8 cellular contexts compared by ENCODE assay signal in the genomic region with DNA sequence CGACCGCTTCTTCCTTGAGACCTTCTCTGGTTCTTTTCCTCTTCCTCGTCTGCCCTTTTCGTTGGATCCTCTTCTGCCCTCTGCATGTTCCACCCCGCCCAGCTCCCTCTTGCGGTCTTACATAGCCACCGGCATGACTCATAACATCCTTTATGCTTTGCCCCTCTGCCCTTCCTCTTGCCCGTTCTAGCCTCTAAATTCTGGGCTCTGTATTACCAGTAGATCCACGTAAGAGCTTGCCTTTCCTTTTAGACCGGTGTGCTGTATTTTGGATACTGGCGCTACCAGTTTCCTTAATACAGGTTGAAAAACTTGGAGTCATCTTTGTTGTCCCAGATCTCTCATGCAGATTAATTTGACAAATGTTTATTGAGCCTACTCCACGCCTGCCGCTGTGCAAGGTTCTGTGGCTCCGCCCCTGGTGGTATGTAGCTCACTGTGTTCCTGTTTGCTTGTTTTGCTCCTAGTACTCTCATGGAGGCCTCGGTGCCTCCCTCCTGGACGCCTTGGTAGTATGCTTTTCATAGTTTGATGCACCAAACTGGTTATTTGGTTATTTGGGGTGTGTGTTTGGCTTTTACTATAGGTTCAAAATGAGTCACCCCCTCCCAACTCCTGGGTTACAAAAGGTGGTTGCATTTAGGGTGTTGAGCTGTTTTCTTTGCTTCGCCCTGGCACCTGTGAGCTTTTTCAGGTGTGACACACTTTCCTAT. TPM values are rescaled to one million over a fixed set of nuclear protein-coding genes. Genes with fewer than 3 reads are reported as not detected.
DNase-seq lines count a peak whose midpoint lies in the region; ATAC-seq, FAIRE-seq and TF ChIP-seq lines count a peak whose summit lies in the region.

No MANE protein-coding gene starts in this region.

- TF ChIP-seq EP300 in GM12878 (IDR thresholded peaks at IDR 0.05; ENCODE audit: borderline replicate concordance in 1 of 2, control insufficient read depth in 1 of 2, low read depth in 2 of 2, low read length in 2 of 2), result no peak

- H3K9me3 Mint-ChIP-seq in HFFc6, result no peaks in the 10 kb centered on the region
- H3K9me3 Mint-ChIP-seq in T-helper 2 cell treated with Interferon-gamma antibody and Interleukin-4, amounts not matched to agents 5 μg/mL and 100 μg/mL, for 36 hours, result no peaks in the 10 kb centered on the region

- DNase-seq in GM06990 (ENCODE audit: extremely low read depth, insufficient read length) (peak; percentile 63), HFFc6 (no peak), NCI-H1092 (lab: John Stamatoyannopoulos, UW) (peak; percentile 54), GM12878 (ENCODE audit: low read depth, low spot score) (peak; percentile 68), putamen (ENCODE audit: low spot score) (no peak)
- DNase-seq in T-helper 2 cell treated with Interferon-gamma antibody and Interleukin-4, amounts not matched to agents 5 μg/mL and 100 μg/mL, for 36 hours (ENCODE audit: low spot score), result peak; percentile 74

- H4K20me1 ChIP-seq in GM12878 (ENCODE audit: control insufficient read depth, insufficient read depth), result peaks cover 8% of the 10 kb centered on the region

- H3K4me3 ChIP-seq in GM06990 (replicated peaks; ENCODE audit: low read depth, low read length), result peak overlapping the region; percentile 77
- H3K4me3 ChIP-seq in GM12878, result peak overlapping the region; percentile 68
- peak overlapping the region; percentile 88 for H3K4me3 ChIP-seq in iPS-15b (ENCODE audit: low read depth, low read length)
- peak overlapping the region; percentile 55 to 81 (median 72) for H3K4me3 ChIP-seq in skin epidermis

- H3K27ac ChIP-seq in GM12878 (ENCODE audit: control insufficient read depth, insufficient read depth) (peak overlapping the region; percentile 81), skin epidermis (peak overlapping the region; percentile 34 to 98 (median 94))

- no peak for TF ChIP-seq POLR2A in GM12878 (IDR thresholded peaks at IDR 0.05; ENCODE audit: low read depth, low read length)

- SMC1A ChIA-PET in GM12878 (lab: Charles Lee; ENCODE audit: uncharacterized antibody, unreplicated experiment), result interaction anchor here (0.7 to 6.3 kb wide), 8 partner anchors 10 to 70 kb away, joined by 3 to 41 read pairs (median 4); a partner anchor contains a TSS

- H3K4me1 Mint-ChIP-seq in HFFc6 (ENCODE audit: low read depth), result peaks cover 33% of the 10 kb centered on the region
- H3K4me1 Mint-ChIP-seq in T-helper 2 cell treated with Interferon-gamma antibody and Interleukin-4, amounts not matched to agents 5 μg/mL and 100 μg/mL, for 36 hours (ENCODE audit: low read depth), result peaks cover 50% of the 10 kb centered on the region

- peaks cover 34% of the 10 kb centered on the region for H3K79me2 ChIP-seq in GM12878 (ENCODE audit: control insufficient read depth, insufficient read depth, low read length)

- in situ Hi-C loops in GM12878 (cut with MboI), result no loop called here

- H3K4me2 ChIP-seq in GM12878 (ENCODE audit: control insufficient read depth, insufficient read depth), result peak overlapping the region; percentile 96

- 2% methylated on average over 17 of the region's 17 CpGs for WGBS in GM12878 (ENCODE audit: insufficient coverage, insufficient replicate concordance, low lambda C conversion rate, missing lambda C conversion rate)

- peak overlapping the region; percentile 46 for H2AFZ ChIP-seq in GM12878 (ENCODE audit: control insufficient read depth, low read depth, low read length)

- H3K4me3 Mint-ChIP-seq in HFFc6, result peak overlapping the region; percentile 86
- H3K4me3 Mint-ChIP-seq in T-helper 2 cell treated with Interferon-gamma antibody and Interleukin-4, amounts not matched to agents 5 μg/mL and 100 μg/mL, for 36 hours, result peak overlapping the region; percentile 90

- TF ChIP-seq RAD21 in GM12878 (IDR thresholded peaks at IDR 0.05; ENCODE audit: insufficient read depth, low read depth, low read length), result no peak

- peak; percentile 85 for ATAC-seq in GM12878

- H3K4me1 ChIP-seq in GM12878 (ENCODE audit: control insufficient read depth, insufficient read depth, low read length) (peaks cover 12% of the 10 kb centered on the region), iPS-15b (ENCODE audit: control insufficient read depth, insufficient read depth, low read length) (peaks cover 13% of the 10 kb centered on the region)

- RAD21 ChIA-PET in GM12878 (lab: Charles Lee; ENCODE audit: unreplicated experiment), result interaction anchor here (0.6 to 5.4 kb wide), 9 partner anchors 13 to 400 kb away, joined by 3 to 32 read pairs (median 6); a partner anchor contains a TSS

- no peaks in the 10 kb centered on the region for H3K9me3 ChIP-seq in GM12878 (replicated peaks; ENCODE audit: control insufficient read depth, insufficient read depth, low read length)
- no peaks in the 10 kb centered on the region for H3K9me3 ChIP-seq in iPS-15b (ENCODE audit: control insufficient read depth, insufficient read depth, low read length)

- H3K9ac ChIP-seq in GM12878 (ENCODE audit: control insufficient read depth, insufficient read depth, low read length) (peak overlapping the region; percentile 85), iPS-15b (ENCODE audit: low read depth, low read length) (no peak overlapping the region)

- H3K27ac Mint-ChIP-seq in HFFc6, result peak overlapping the region; percentile 22
- peak overlapping the region; percentile 97 for H3K27ac Mint-ChIP-seq in T-helper 2 cell treated with Interferon-gamma antibody and Interleukin-4, amounts not matched to agents 5 μg/mL and 100 μg/mL, for 36 hours

- H3K36me3 ChIP-seq in GM06990 (ENCODE audit: control insufficient read depth, insufficient read depth, low read length), result peaks cover 13% of the 10 kb centered on the region
- H3K36me3 ChIP-seq in GM12878 (ENCODE audit: control insufficient read depth in 2 of 2, insufficient read depth in 2 of 2, low read length in 1 of 2), result peaks cover 10 to 16% of the 10 kb centered on the region in 2 experiments
- H3K36me3 ChIP-seq in iPS-15b (ENCODE audit: control insufficient read depth, insufficient read depth, low read length), result peaks cover 12% of the 10 kb centered on the region

- CTCF ChIA-PET in GM12878 (lab: Yijun Ruan, JAX), result interaction anchor here (0.6 to 4.2 kb wide), 14 partner anchors 9 to 529 kb away, joined by 3 to 30 read pairs (median 3); a partner anchor contains a TSS

- BruUV-seq in GM12878 (replicated peaks; lab: Mats Ljungman, UMichigan), result no TSS peak

- peaks cover 3% of the 10 kb centered on the region for H3K27me3 Mint-ChIP-seq in HFFc6 (ENCODE audit: insufficient read depth)
- H3K27me3 Mint-ChIP-seq in T-helper 2 cell treated with Interferon-gamma antibody and Interleukin-4, amounts not matched to agents 5 μg/mL and 100 μg/mL, for 36 hours (ENCODE audit: low read depth), result no peaks in the 10 kb centered on the region

- POLR2A ChIA-PET in GM12878 (lab: Charles Lee), result interaction anchor here (1.2 to 2.8 kb wide), 4 partner anchors 10 to 195 kb away, joined by 3 to 16 read pairs (median 7); a partner anchor contains a TSS

- intact Hi-C loops in GM12878 (cut with micrococcal nuclease; ENCODE audit: unreplicated experiment), result loop anchor here (5.0 kb wide), 1 partner anchor 196 kb away; a partner anchor contains a TSS

- peak; percentile 51 for TF ChIP-seq CTCF in GM06990 (IDR thresholded peaks at IDR 0.05; ENCODE audit: insufficient read depth, low read length, poor library complexity, severe bottlenecking)
- TF ChIP-seq CTCF in HFFc6 (IDR thresholded peaks at IDR 0.05), result no peak
- TF ChIP-seq CTCF in GM12878 (IDR thresholded peaks at IDR 0.05 in 2 of 3, conservative IDR thresholded peaks at IDR 0.05 in 1 of 3; ENCODE audit: control insufficient read depth in 2 of 3, extremely low read depth in 1 of 3, insufficient read depth in 1 of 3, low read depth in 3 of 3, low read length in 3 of 3), result peak in 2 of 3 experiments; percentile 18 to 31; a peak in 2 of 6 replicates

- peaks cover 34% of the 10 kb centered on the region for H3K36me3 Mint-ChIP-seq in HFFc6 (ENCODE audit: low read depth)
- peaks cover 49% of the 10 kb centered on the region for H3K36me3 Mint-ChIP-seq in T-helper 2 cell treated with Interferon-gamma antibody and Interleukin-4, amounts not matched to agents 5 μg/mL and 100 μg/mL, for 36 hours (ENCODE audit: low read depth)

- peak; percentile 92 for FAIRE-seq in GM12878 (lab: Jason Lieb, UNC)

- H3K27me3 ChIP-seq in GM06990 (replicated peaks; ENCODE audit: control insufficient read depth, insufficient read depth, low read length) (no peaks in the 10 kb centered on the region), GM12878 (replicated peaks in 1 of 2; ENCODE audit: control insufficient read depth in 2 of 2, insufficient read depth in 2 of 2, low read length in 1 of 2) (no peaks in the 10 kb centered on the region), iPS-15b (ENCODE audit: control insufficient read depth, insufficient read depth, low read length) (peaks cover 10% of the 10 kb centered on the region)

RNA-seq across cellular contexts. Expression of a gene that starts 1.7 kb away (rescaled TPM):
- 10 to 100 TPM; 70.8 to 81.2 (median 75.0) TPM for total RNA-seq in HFFc6 (2021; fragmentation: NEBNext Ultra II Directional; extraction: Animal tissue kit (Norgen Biotek cat#: 25700))
- total RNA-seq in GM12878 (2013; cell fraction: nucleolus; rRNA removed), result 46.3 and 49.6 TPM in 2 replicates
- total RNA-seq in GM12878 (2014; rRNA removed) (232 TPM in 2 replicates), GM12878 (2014; rRNA removed; fragmentation: Illumina TruSeq; extraction: Trizol) (247 and 249 TPM in 2 replicates), GM12878 (2021) (192 and 201 TPM in 2 replicates)
- polyA plus RNA-seq in GM12878 (2011; ENCODE audit: low read depth), result 91.2 TPM
- polyA plus RNA-seq in GM12878 (2011; rRNA removed) (150 and 204 TPM in 2 replicates), GM12878 (2014; fragmentation: Illumina TruSeq; extraction: Trizol) (350 and 400 TPM in 2 replicates), GM12878 (2014; fragmentation: Nextera tagmentation; extraction: Ambion mirVana) (100 to 1,000 TPM in 1 of 2 experiments, 10 to 100 TPM in 1; 74.2 to 187 TPM), GM12878 (2014; rRNA removed) (183 and 199 TPM in 2 replicates), GM12878 (2016; fragmentation: Nextera tagmentation; extraction: Ambion mirVana) (100 to 1,000 TPM; 501 to 524 TPM)
- 91.1 and 113 TPM in 2 replicates for polyA plus RNA-seq in GM12878 (2011; cell fraction: cytosol; rRNA removed)
- 81.1 and 86.9 TPM in 2 replicates for polyA plus RNA-seq in GM12878 (2011; cell fraction: nucleus; rRNA removed)
- polyA plus RNA-seq in GM12878 (2012), result 94.7 and 123 TPM in 2 replicates
- 63.6 and 75.4 TPM in 2 replicates for polyA minus RNA-seq in GM12878 (2011; rRNA and poly(A)+ RNA removed)
- 36.8 and 43.0 TPM in 2 replicates for polyA minus RNA-seq in GM12878 (2011; cell fraction: cytosol; rRNA and poly(A)+ RNA removed)
- polyA minus RNA-seq in GM12878 (2011; cell fraction: nucleus; rRNA and poly(A)+ RNA removed), result 34.5 and 66.4 TPM in 2 replicates

RNA-seq across cellular contexts. Expression of a gene that starts 24.3 kb away (rescaled TPM):
- 10 to 100 TPM; 26.4 to 39.4 (median 33.2) TPM for total RNA-seq in HFFc6 (2021; fragmentation: NEBNext Ultra II Directional; extraction: Animal tissue kit (Norgen Biotek cat#: 25700))
- 15.5 and 17.9 TPM in 2 replicates for total RNA-seq in GM12878 (2013; cell fraction: nucleolus; rRNA removed)
- 26.0 and 47.3 TPM in 2 replicates for total RNA-seq in GM12878 (2014; rRNA removed)
- total RNA-seq in GM12878 (2014; rRNA removed; fragmentation: Illumina TruSeq; extraction: Trizol), result 44.2 and 48.4 TPM in 2 replicates
- 22.4 and 22.5 TPM in 2 replicates for total RNA-seq in GM12878 (2021)
- 53.6 TPM for polyA plus RNA-seq in GM12878 (2011; ENCODE audit: low read depth)
- polyA plus RNA-seq in GM12878 (2011; rRNA removed), result 49.1 and 70.3 TPM in 2 replicates
- 28.7 and 35.2 TPM in 2 replicates for polyA plus RNA-seq in GM12878 (2011; cell fraction: cytosol; rRNA removed)
- polyA plus RNA-seq in GM12878 (2011; cell fraction: nucleus; rRNA removed), result 22.3 and 24.4 TPM in 2 replicates
- polyA plus RNA-seq in GM12878 (2012), result 33.7 and 45.7 TPM in 2 replicates
- polyA plus RNA-seq in GM12878 (2014; fragmentation: Illumina TruSeq; extraction: Trizol), result 68.0 and 75.1 TPM in 2 replicates
- polyA plus RNA-seq in GM12878 (2014; fragmentation: Nextera tagmentation; extraction: Ambion mirVana), result 10 to 100 TPM; 64.7 to 73.9 TPM
- 29.4 and 40.0 TPM in 2 replicates for polyA plus RNA-seq in GM12878 (2014; rRNA removed)
- 10 to 100 TPM; 50.3 to 51.1 TPM for polyA plus RNA-seq in GM12878 (2016; fragmentation: Nextera tagmentation; extraction: Ambion mirVana)
- 14.3 and 17.0 TPM in 2 replicates for polyA minus RNA-seq in GM12878 (2011; rRNA and poly(A)+ RNA removed)
- polyA minus RNA-seq in GM12878 (2011; cell fraction: cytosol; rRNA and poly(A)+ RNA removed), result 6.7 and 9.4 TPM in 2 replicates
- 6.4 and 9.1 TPM in 2 replicates for polyA minus RNA-seq in GM12878 (2011; cell fraction: nucleus; rRNA and poly(A)+ RNA removed)

Comparison
In these comparisons a context has a peak if more than half of its experiments do, and no peak if none do; other contexts are left out.
1. DNase-seq: peak in GM06990 (single experiment), NCI-H1092 (single experiment), T-helper 2 cell treated with Interferon-gamma antibody and Interleukin-4, amounts not matched to agents 5 μg/mL and 100 μg/mL, for 36 hours (single experiment) and GM12878 (single experiment); none in HFFc6 (single experiment) and putamen (single experiment).
2. Peak in every context shown above with its lines, with median percentiles within 50 percentile points of each other: H3K4me3 ChIP-seq.